ENCODE assay signal across 1 cellular context in genomic region chr20:3889489-3890409, GRCh38.
TF ChIP-seq lines count a peak whose summit lies in the region.

No MANE protein-coding gene starts in this region.

TF ChIP-seq in K562, 482 proteins besides CTCF, POLR2A, EP300 and RAD21 (continued from another document and continues in another):
- no peak for TF ChIP-seq ZKSCAN3 (CRISPR knock-in tag; IDR thresholded peaks at IDR 0.05)
- TF ChIP-seq, protein P1, sequence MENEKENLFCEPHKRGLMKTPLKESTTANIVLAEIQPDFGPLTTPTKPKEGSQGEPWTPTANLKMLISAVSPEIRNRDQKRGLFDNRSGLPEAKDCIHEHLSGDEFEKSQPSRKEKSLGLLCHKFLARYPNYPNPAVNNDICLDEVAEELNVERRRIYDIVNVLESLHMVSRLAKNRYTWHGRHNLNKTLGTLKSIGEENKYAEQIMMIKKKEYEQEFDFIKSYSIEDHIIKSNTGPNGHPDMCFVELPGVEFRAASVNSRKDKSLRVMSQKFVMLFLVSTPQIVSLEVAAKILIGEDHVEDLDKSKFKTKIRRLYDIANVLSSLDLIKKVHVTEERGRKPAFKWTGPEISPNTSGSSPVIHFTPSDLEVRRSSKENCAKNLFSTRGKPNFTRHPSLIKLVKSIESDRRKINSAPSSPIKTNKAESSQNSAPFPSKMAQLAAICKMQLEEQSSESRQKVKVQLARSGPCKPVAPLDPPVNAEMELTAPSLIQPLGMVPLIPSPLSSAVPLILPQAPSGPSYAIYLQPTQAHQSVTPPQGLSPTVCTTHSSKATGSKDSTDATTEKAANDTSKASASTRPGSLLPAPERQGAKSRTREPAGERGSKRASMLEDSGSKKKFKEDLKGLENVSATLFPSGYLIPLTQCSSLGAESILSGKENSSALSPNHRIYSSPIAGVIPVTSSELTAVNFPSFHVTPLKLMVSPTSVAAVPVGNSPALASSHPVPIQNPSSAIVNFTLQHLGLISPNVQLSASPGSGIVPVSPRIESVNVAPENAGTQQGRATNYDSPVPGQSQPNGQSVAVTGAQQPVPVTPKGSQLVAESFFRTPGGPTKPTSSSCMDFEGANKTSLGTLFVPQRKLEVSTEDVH (IDR thresholded peaks at IDR 0.05; ENCODE audit: low read depth, partially characterized antibody): no peak
- no peak for TF ChIP-seq NEUROD1 (IDR thresholded peaks at IDR 0.05; ENCODE audit: borderline replicate concordance, low read depth, low read length, partially characterized antibody)
- no peak for TF ChIP-seq MEIS2 (IDR thresholded peaks at IDR 0.05; ENCODE audit: partially characterized antibody)
- no peak for TF ChIP-seq FOXO4 (CRISPR knock-in tag; IDR thresholded peaks at IDR 0.05)
- TF ChIP-seq TEAD4 (IDR thresholded peaks at IDR 0.05; ENCODE audit: low read length): no peak
- no peak for TF ChIP-seq TEAD4 (CRISPR knock-in tag; IDR thresholded peaks at IDR 0.05; ENCODE audit: borderline replicate concordance)
- no peak for TF ChIP-seq ZNF143 (CRISPR knock-in tag; IDR thresholded peaks at IDR 0.05)
- TF ChIP-seq, protein P2, sequence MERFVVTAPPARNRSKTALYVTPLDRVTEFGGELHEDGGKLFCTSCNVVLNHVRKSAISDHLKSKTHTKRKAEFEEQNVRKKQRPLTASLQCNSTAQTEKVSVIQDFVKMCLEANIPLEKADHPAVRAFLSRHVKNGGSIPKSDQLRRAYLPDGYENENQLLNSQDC (CRISPR knock-in tag; IDR thresholded peaks at IDR 0.05): no peak
- TF ChIP-seq NR4A1 (CRISPR knock-in tag; IDR thresholded peaks at IDR 0.05): no peak
- no peak for TF ChIP-seq NR4A1 (tag; IDR thresholded peaks at IDR 0.05)
- TF ChIP-seq ZBTB12 (CRISPR knock-in tag; IDR thresholded peaks at IDR 0.05): no peak
- TF ChIP-seq, protein P3, sequence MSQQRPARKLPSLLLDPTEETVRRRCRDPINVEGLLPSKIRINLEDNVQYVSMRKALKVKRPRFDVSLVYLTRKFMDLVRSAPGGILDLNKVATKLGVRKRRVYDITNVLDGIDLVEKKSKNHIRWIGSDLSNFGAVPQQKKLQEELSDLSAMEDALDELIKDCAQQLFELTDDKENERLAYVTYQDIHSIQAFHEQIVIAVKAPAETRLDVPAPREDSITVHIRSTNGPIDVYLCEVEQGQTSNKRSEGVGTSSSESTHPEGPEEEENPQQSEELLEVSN (IDR thresholded peaks at IDR 0.05; ENCODE audit: borderline replicate concordance in 1 of 2, extremely low read depth in 1 of 2, insufficient read depth in 1 of 2, insufficient read length in 1 of 2, low read depth in 1 of 2, low read length in 1 of 2, poor library complexity in 1 of 2, severe bottlenecking in 1 of 2): peak; percentile 69 to 90
- TF ChIP-seq CHD1 (IDR thresholded peaks at IDR 0.05; ENCODE audit: low read length): no peak
- no peak for TF ChIP-seq ILK (tag; IDR thresholded peaks at IDR 0.05; ENCODE audit: borderline replicate concordance, low read depth)
- TF ChIP-seq GABPA (tag; conservative IDR thresholded peaks at IDR 0.05; ENCODE audit: low read depth): peak; percentile 82
- no peak for TF ChIP-seq FOXA3 (CRISPR knock-in tag; conservative IDR thresholded peaks at IDR 0.05 in 1 of 2, IDR thresholded peaks at IDR 0.05 in 1 of 2)
- TF ChIP-seq NR3C1 (CRISPR knock-in tag; IDR thresholded peaks at IDR 0.05): no peak
- TF ChIP-seq, protein P4, sequence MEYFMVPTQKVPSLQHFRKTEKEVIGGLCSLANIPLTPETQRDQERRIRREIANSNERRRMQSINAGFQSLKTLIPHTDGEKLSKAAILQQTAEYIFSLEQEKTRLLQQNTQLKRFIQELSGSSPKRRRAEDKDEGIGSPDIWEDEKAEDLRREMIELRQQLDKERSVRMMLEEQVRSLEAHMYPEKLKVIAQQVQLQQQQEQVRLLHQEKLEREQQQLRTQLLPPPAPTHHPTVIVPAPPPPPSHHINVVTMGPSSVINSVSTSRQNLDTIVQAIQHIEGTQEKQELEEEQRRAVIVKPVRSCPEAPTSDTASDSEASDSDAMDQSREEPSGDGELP (CRISPR knock-in tag; IDR thresholded peaks at IDR 0.05; ENCODE audit: borderline replicate concordance): no peak
- TF ChIP-seq ARID1B (IDR thresholded peaks at IDR 0.05): no peak
- peak; percentile 46; the same call in 1 of the 2 replicates for TF ChIP-seq TOE1 (IDR thresholded peaks at IDR 0.05; ENCODE audit: borderline replicate concordance)
- TF ChIP-seq TOE1 (CRISPR knock-in tag; IDR thresholded peaks at IDR 0.05; ENCODE audit: borderline replicate concordance, low read depth): no peak
- TF ChIP-seq ZNF79 (CRISPR knock-in tag; IDR thresholded peaks at IDR 0.05; ENCODE audit: low read depth): no peak
- TF ChIP-seq ADNP (tag; IDR thresholded peaks at IDR 0.05): no peak
- TF ChIP-seq, protein P5, sequence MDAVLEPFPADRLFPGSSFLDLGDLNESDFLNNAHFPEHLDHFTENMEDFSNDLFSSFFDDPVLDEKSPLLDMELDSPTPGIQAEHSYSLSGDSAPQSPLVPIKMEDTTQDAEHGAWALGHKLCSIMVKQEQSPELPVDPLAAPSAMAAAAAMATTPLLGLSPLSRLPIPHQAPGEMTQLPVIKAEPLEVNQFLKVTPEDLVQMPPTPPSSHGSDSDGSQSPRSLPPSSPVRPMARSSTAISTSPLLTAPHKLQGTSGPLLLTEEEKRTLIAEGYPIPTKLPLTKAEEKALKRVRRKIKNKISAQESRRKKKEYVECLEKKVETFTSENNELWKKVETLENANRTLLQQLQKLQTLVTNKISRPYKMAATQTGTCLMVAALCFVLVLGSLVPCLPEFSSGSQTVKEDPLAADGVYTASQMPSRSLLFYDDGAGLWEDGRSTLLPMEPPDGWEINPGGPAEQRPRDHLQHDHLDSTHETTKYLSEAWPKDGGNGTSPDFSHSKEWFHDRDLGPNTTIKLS (IDR thresholded peaks at IDR 0.05; ENCODE audit: borderline replicate concordance, low read depth): no peak
- no peak for TF ChIP-seq HNRNPLL (IDR thresholded peaks at IDR 0.05; ENCODE audit: low read depth, low read length, poor library complexity, severe bottlenecking)
- TF ChIP-seq RAD51 (IDR thresholded peaks at IDR 0.05; ENCODE audit: borderline replicate concordance, low read depth): peak; percentile 41; the same call in 1 of the 2 replicates
- TF ChIP-seq RBBP5 (IDR thresholded peaks at IDR 0.05; ENCODE audit: borderline replicate concordance, insufficient read depth, low read length, poor library complexity, severe bottlenecking): peak; percentile 6
- TF ChIP-seq THRB (CRISPR knock-in tag; conservative IDR thresholded peaks at IDR 0.05): no peak
- no peak for TF ChIP-seq CBX2 (IDR thresholded peaks at IDR 0.05; ENCODE audit: insufficient read depth, low read length, poor library complexity, severe bottlenecking)
- TF ChIP-seq ZNF561 (CRISPR knock-in tag; conservative IDR thresholded peaks at IDR 0.05): no peak
- no peak for TF ChIP-seq E2F3 (CRISPR knock-in tag; IDR thresholded peaks at IDR 0.05)
- TF ChIP-seq PHTF2 (CRISPR knock-in tag; IDR thresholded peaks at IDR 0.05): no peak
- no peak for TF ChIP-seq SFPQ (IDR thresholded peaks at IDR 0.05; ENCODE audit: low read depth, low read length)
- no peak for TF ChIP-seq ZFX (CRISPR knock-in tag; IDR thresholded peaks at IDR 0.05)
- no peak for TF ChIP-seq BRD9 (IDR thresholded peaks at IDR 0.05; ENCODE audit: low read depth, partially characterized antibody)
- TF ChIP-seq HDAC8 (tag; IDR thresholded peaks at IDR 0.05): no peak
- no peak for TF ChIP-seq ATF7 (IDR thresholded peaks at IDR 0.05)
- TF ChIP-seq CXXC5 (CRISPR knock-in tag; IDR thresholded peaks at IDR 0.05): peak; percentile 25; the same call in 1 of the 2 replicates
- no peak for TF ChIP-seq SMARCB1 (IDR thresholded peaks at IDR 0.05; ENCODE audit: insufficient read length, low read depth)
- TF ChIP-seq ESRRB (CRISPR knock-in tag; IDR thresholded peaks at IDR 0.05; ENCODE audit: borderline replicate concordance): no peak
- no peak for TF ChIP-seq BACH1 (tag; IDR thresholded peaks at IDR 0.05)
- TF ChIP-seq FOXM1 (IDR thresholded peaks at IDR 0.05; ENCODE audit: low read depth): no peak
- no peak for TF ChIP-seq FOXM1 (CRISPR knock-in tag; IDR thresholded peaks at IDR 0.05; ENCODE audit: low read depth)
- no peak for TF ChIP-seq ZNF717 (CRISPR knock-in tag; IDR thresholded peaks at IDR 0.05)
- no peak for TF ChIP-seq HNRNPL (IDR thresholded peaks at IDR 0.05; ENCODE audit: low read depth, low read length)
- TF ChIP-seq PTBP1 (IDR thresholded peaks at IDR 0.05; ENCODE audit: low read depth, low read length): no peak
- TF ChIP-seq NCOA1 (IDR thresholded peaks at IDR 0.05; ENCODE audit: low read depth): no peak
- TF ChIP-seq ZBTB7A (IDR thresholded peaks at IDR 0.05; ENCODE audit: borderline replicate concordance, control insufficient read depth, low read depth, low read length): peak; percentile 21; the same call in 1 of the 2 replicates
- no peak for TF ChIP-seq ASH1L (IDR thresholded peaks at IDR 0.05; ENCODE audit: borderline replicate concordance, low read depth, partially characterized antibody)
- TF ChIP-seq, protein P6, sequence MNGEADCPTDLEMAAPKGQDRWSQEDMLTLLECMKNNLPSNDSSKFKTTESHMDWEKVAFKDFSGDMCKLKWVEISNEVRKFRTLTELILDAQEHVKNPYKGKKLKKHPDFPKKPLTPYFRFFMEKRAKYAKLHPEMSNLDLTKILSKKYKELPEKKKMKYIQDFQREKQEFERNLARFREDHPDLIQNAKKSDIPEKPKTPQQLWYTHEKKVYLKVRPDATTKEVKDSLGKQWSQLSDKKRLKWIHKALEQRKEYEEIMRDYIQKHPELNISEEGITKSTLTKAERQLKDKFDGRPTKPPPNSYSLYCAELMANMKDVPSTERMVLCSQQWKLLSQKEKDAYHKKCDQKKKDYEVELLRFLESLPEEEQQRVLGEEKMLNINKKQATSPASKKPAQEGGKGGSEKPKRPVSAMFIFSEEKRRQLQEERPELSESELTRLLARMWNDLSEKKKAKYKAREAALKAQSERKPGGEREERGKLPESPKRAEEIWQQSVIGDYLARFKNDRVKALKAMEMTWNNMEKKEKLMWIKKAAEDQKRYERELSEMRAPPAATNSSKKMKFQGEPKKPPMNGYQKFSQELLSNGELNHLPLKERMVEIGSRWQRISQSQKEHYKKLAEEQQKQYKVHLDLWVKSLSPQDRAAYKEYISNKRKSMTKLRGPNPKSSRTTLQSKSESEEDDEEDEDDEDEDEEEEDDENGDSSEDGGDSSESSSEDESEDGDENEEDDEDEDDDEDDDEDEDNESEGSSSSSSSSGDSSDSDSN (IDR thresholded peaks at IDR 0.05; ENCODE audit: borderline replicate concordance in 1 of 2, low read depth in 2 of 2, low read length in 2 of 2): no peak; a peak in 1 of 4 replicates
- no peak for TF ChIP-seq NBN (IDR thresholded peaks at IDR 0.05; ENCODE audit: low read depth)
- no peak for TF ChIP-seq ZBTB5 (IDR thresholded peaks at IDR 0.05)
- no peak for TF ChIP-seq MTA3 (IDR thresholded peaks at IDR 0.05; ENCODE audit: borderline replicate concordance)
